23 cellular contexts compared by ENCODE assay signal in genomic region chr5:160158087-160158486, GRCh38. TPM values are rescaled to one million over a fixed set of nuclear protein-coding genes. Genes with fewer than 3 reads are reported as not detected.
DNase-seq lines count a peak whose midpoint lies in the region; ATAC-seq and TF ChIP-seq lines count a peak whose summit lies in the region.
"Had no signal": no experiment of that assay in that cellular context is flagged by ENCODE, and none has a peak within 500 bp of the region (broad histone marks: within the 10 kb centered on the region; RNA-seq: fewer than 3 reads in every experiment).

No MANE protein-coding gene starts in this region.

- POLR2A ChIA-PET in HEK293 (lab: Yijun Ruan, JAX) = no interaction called here

- peak; percentile 61; the same call in 1 of the 3 replicates for ATAC-seq in RWPE2 (ENCODE audit: low read depth)
- no peak for ATAC-seq in foreskin keratinocyte
- ATAC-seq: stimulated activated naive CD8-positive, alpha-beta T cell treated with anti-CD3 and anti-CD28 coated beads, Interleukin-15, Interleukin-2, amounts not matched to agents 100 U/mL and 50 U/mL, for 24 hours had no signal

- no peaks in the 10 kb centered on the region for H3K9me3 ChIP-seq in HEK293 (ENCODE audit: control insufficient read depth, insufficient read depth, low read depth, low read length)
- no peaks in the 10 kb centered on the region for H3K9me3 ChIP-seq in RWPE2 (ENCODE audit: severe bottlenecking)
- H3K9me3 ChIP-seq: thyroid gland had no signal

- H3K27ac Mint-ChIP-seq in HFFc6 = no peak overlapping the region
- H3K27ac Mint-ChIP-seq: activated B cell treated with CpG ODN at 0.5 μM for 24 hours; activated CD4-positive, alpha-beta memory T cell treated with anti-CD3 and anti-CD28 coated beads for 36 hours; CD8-positive, alpha-beta memory T cell had no signal

- H3K27me3 ChIP-seq in RWPE2 (ENCODE audit: insufficient read depth, poor library complexity, severe bottlenecking) (no peaks in the 10 kb centered on the region), foreskin keratinocyte (no peaks in the 10 kb centered on the region)
- H3K27me3 ChIP-seq: thyroid gland had no signal

- no peaks in the 10 kb centered on the region for H3K36me3 Mint-ChIP-seq in HFFc6 (ENCODE audit: low read depth)
- H3K36me3 Mint-ChIP-seq: activated CD4-positive, alpha-beta memory T cell treated with anti-CD3 and anti-CD28 coated beads for 36 hours; CD8-positive, alpha-beta memory T cell had no signal

- H3K27ac ChIP-seq in HEK293 (ENCODE audit: extremely low read depth, low read depth, low read length) = no peak overlapping the region
- H3K27ac ChIP-seq in RWPE2 (ENCODE audit: poor library complexity, severe bottlenecking) = no peak overlapping the region
- no peak overlapping the region for H3K27ac ChIP-seq in foreskin keratinocyte
- H3K27ac ChIP-seq: thyroid gland had no signal

- CTCF ChIA-PET in HEK293 (lab: Yijun Ruan, JAX) = interaction anchor here (0.6 kb wide), 1 partner anchor 10 kb away, joined by 4 read pairs; no protein-coding TSS in a partner anchor

- H3K36me3 ChIP-seq in HEK293 (ENCODE audit: control insufficient read depth in 2 of 2, insufficient read depth in 1 of 2, low read length in 2 of 2) (no peaks in the 10 kb centered on the region), RWPE2 (ENCODE audit: low read depth) (no peaks in the 10 kb centered on the region)
- H3K36me3 ChIP-seq: thyroid gland had no signal

- peaks cover 12% of the 10 kb centered on the region for H3K4me1 Mint-ChIP-seq in HFFc6 (ENCODE audit: low read depth)
- H3K4me1 Mint-ChIP-seq: CD8-positive, alpha-beta memory T cell had no signal

- TF ChIP-seq CTCF in GM12864 (IDR thresholded peaks at IDR 0.05; ENCODE audit: low read depth, low read length, missing control alignments) (peak; percentile 40), HEK293 (tag by site-specific recombination; IDR thresholded peaks at IDR 0.05) (peak; percentile 45; the same call in 1 of the 2 replicates), RWPE2 (IDR thresholded peaks at IDR 0.05; ENCODE audit: poor library complexity, severe bottlenecking) (peak; percentile 49), foreskin keratinocyte (conservative IDR thresholded peaks at IDR 0.05) (peak; percentile 25), HFFc6 (IDR thresholded peaks at IDR 0.05) (no peak)

- no peaks in the 10 kb centered on the region for H3K9me3 Mint-ChIP-seq in HFFc6
- H3K9me3 Mint-ChIP-seq: activated B cell treated with CpG ODN at 0.5 μM for 24 hours; activated CD4-positive, alpha-beta memory T cell treated with anti-CD3 and anti-CD28 coated beads for 36 hours; CD8-positive, alpha-beta memory T cell had no signal

- H3K4me3 Mint-ChIP-seq in HFFc6 = no peak overlapping the region
- H3K4me3 Mint-ChIP-seq: activated B cell treated with CpG ODN at 0.5 μM for 24 hours; activated CD4-positive, alpha-beta memory T cell treated with anti-CD3 and anti-CD28 coated beads for 36 hours; CD8-positive, alpha-beta memory T cell had no signal

- DNase-seq in GM12864 (ENCODE audit: low read depth) (no peak), RWPE2 (ENCODE audit: low spot score) (no peak), foreskin keratinocyte (no peak), HFFc6 (no peak), NCI-H748 treated with DMSO at 0.1 percent for 48 hours (lab: John Stamatoyannopoulos, UW) (no peak), DMS114 treated with DMSO at 0.1 percent for 48 hours (lab: John Stamatoyannopoulos, UW; ENCODE audit: unreplicated experiment) (no peak)
- DNase-seq: activated B cell treated with CpG ODN at 0.5 μM for 24 hours; activated CD4-positive, alpha-beta memory T cell treated with anti-CD3 and anti-CD28 coated beads for 36 hours; activated naive CD4-positive, alpha-beta T cell; caudate nucleus; CD8-positive, alpha-beta memory T cell; GOT3; hypothalamus; islet precursor cell; NCI-H1417; NCI-H2107; NCI-H524; stimulated activated CD4-positive, alpha-beta T cell treated with anti-CD3 and anti-CD28 coated beads, Interleukin-2, amount 100 ng/mL, for 48 hours; stimulated activated naive CD8-positive, alpha-beta T cell treated with anti-CD3 and anti-CD28 coated beads, Interleukin-15, Interleukin-2, amounts not matched to agents 100 U/mL and 50 U/mL, for 24 hours; thyroid gland had no signal

- no peaks in the 10 kb centered on the region; the same call in 1 of the 2 replicates for H3K4me1 ChIP-seq in HEK293 (ENCODE audit: control insufficient read depth, insufficient read depth, low read length)
- H3K4me1 ChIP-seq in RWPE2 (ENCODE audit: insufficient read depth, poor library complexity, severe bottlenecking) = no peaks in the 10 kb centered on the region
- no peaks in the 10 kb centered on the region for H3K4me1 ChIP-seq in foreskin keratinocyte
- H3K4me1 ChIP-seq: thyroid gland had no signal

- H3K4me3 ChIP-seq in GM12864 (ENCODE audit: low read depth, low read length) (no peak overlapping the region), HEK293 (ENCODE audit: low read depth, low read length) (no peak overlapping the region), RWPE2 (ENCODE audit: severe bottlenecking) (no peak overlapping the region)
- H3K4me3 ChIP-seq: lung, smooth muscle cell, thyroid gland had no signal

- H3K27me3 Mint-ChIP-seq in HFFc6 (ENCODE audit: insufficient read depth) = no peaks in the 10 kb centered on the region

TF ChIP-seq in HEK293, 187 proteins besides CTCF, POLR2A, EP300 and RAD21:
- TF ChIP-seq PATZ1 (tag by site-specific recombination; IDR thresholded peaks at IDR 0.05) (no peak), ZNF501 (tag by site-specific recombination; IDR thresholded peaks at IDR 0.05) (no peak), GLI2 (tag by site-specific recombination; IDR thresholded peaks at IDR 0.05; ENCODE audit: borderline replicate concordance, low read depth) (no peak), ZNF514 (tag by site-specific recombination; IDR thresholded peaks at IDR 0.05) (no peak), ZNF654 (tag by site-specific recombination; IDR thresholded peaks at IDR 0.05; ENCODE audit: low read depth) (no peak), ZNF785 (tag by site-specific recombination; IDR thresholded peaks at IDR 0.05) (no peak), SP2 (tag by site-specific recombination; IDR thresholded peaks at IDR 0.05) (no peak), ZSCAN5A (tag by site-specific recombination; IDR thresholded peaks at IDR 0.05) (no peak), ZBTB20 (tag by site-specific recombination; IDR thresholded peaks at IDR 0.05) (no peak), ZEB2 (tag by site-specific recombination; IDR thresholded peaks at IDR 0.05) (no peak), ZNF777 (tag by site-specific recombination; IDR thresholded peaks at IDR 0.05; ENCODE audit: borderline replicate concordance) (no peak), ZNF521 (tag by site-specific recombination; IDR thresholded peaks at IDR 0.05) (no peak), ZBTB1 (tag by site-specific recombination; IDR thresholded peaks at IDR 0.05) (no peak), ZNF626 (tag by site-specific recombination; IDR thresholded peaks at IDR 0.05) (no peak), ZSCAN16 (tag by site-specific recombination; IDR thresholded peaks at IDR 0.05) (no peak), ZBTB48 (tag by site-specific recombination; IDR thresholded peaks at IDR 0.05) (no peak), ZFP41 (tag by site-specific recombination; IDR thresholded peaks at IDR 0.05; ENCODE audit: borderline replicate concordance) (no peak)

RNA-seq across cellular contexts. Expression of gene PWWP2A, which starts 38.8 kb away (rescaled TPM):
- total RNA-seq in foreskin keratinocyte = 13.9 and 16.6 TPM in 2 replicates
- polyA plus RNA-seq in foreskin keratinocyte = 3.0 and 4.4 TPM in 2 replicates
- 10 to 100 TPM; 11.3 to 12.7 (median 12.3) TPM for total RNA-seq in HFFc6 (2021; fragmentation: NEBNext Ultra II Directional; extraction: Animal tissue kit (Norgen Biotek cat#: 25700))
